Comparison of ENCODE assay signal across 23 cellular contexts in genomic region chr17:18099516-18099915, GRCh38. TPM values are rescaled to one million over a fixed set of nuclear protein-coding genes. Genes with fewer than 3 reads are reported as not detected.
DNase-seq lines count a peak whose midpoint lies in the region; ATAC-seq and TF ChIP-seq lines count a peak whose summit lies in the region.
"Had no signal": no experiment of that assay in that cellular context is flagged by ENCODE, and none has a peak within 500 bp of the region (broad histone marks: within the 10 kb centered on the region; RNA-seq: fewer than 3 reads in every experiment).

No MANE protein-coding gene starts in this region.

- H3K4me1 ChIP-seq in left ventricle myocardium inferior (no peaks in the 10 kb centered on the region), RWPE2 (ENCODE audit: insufficient read depth, poor library complexity, severe bottlenecking) (no peaks in the 10 kb centered on the region), osteoblast (ENCODE audit: insufficient read depth, low read length) (no peaks in the 10 kb centered on the region), prostate gland (replicated peaks) (no peaks in the 10 kb centered on the region)
- H3K4me1 ChIP-seq: A549, BE2C, HAP-1 had no signal

- no peak overlapping the region for H3K4me2 ChIP-seq in osteoblast (ENCODE audit: insufficient read depth, low read length)
- H3K4me2 ChIP-seq: A549; BLaER1 treated with 17β-estradiol and CSF1 and Interleukin-3, amounts not matched to agents 10 nM and 100 nM; GM23338 had no signal

- H3K9me3 ChIP-seq in left ventricle myocardium inferior (replicated peaks), result no peaks in the 10 kb centered on the region
- H3K9me3 ChIP-seq in RWPE2 (ENCODE audit: severe bottlenecking), result no peaks in the 10 kb centered on the region
- no peaks in the 10 kb centered on the region for H3K9me3 ChIP-seq in osteoblast (ENCODE audit: low read depth, low read length)
- H3K9me3 ChIP-seq in prostate gland, result no peaks in the 10 kb centered on the region
- H3K9me3 ChIP-seq: A549; BE2C; BLaER1 treated with 17β-estradiol and CSF1 and Interleukin-3, amounts not matched to agents 10 nM and 100 nM; HAP-1 had no signal

- ATAC-seq in Right ventricle myocardium inferior (no peak), RWPE2 (ENCODE audit: low read depth) (no peak), HG03432 (IDR thresholded peaks at IDR 0.05; ENCODE audit: unreplicated experiment) (no peak)
- ATAC-seq: A549, GM23338 had no signal

- no peak overlapping the region for H2AFZ ChIP-seq in osteoblast (ENCODE audit: low read length)
- H2AFZ ChIP-seq: GM23338 had no signal

- DNase-seq in Right ventricle myocardium inferior (ENCODE audit: missing footprints) (peak; percentile 63), left ventricle myocardium inferior (no peak), RWPE2 (ENCODE audit: low spot score) (peak; percentile 58), osteoblast (ENCODE audit: insufficient read length, low spot score, missing footprints) (peak; percentile 46), erythroblast (lab: John Stamatoyannopoulos, UW) (no peak), prostate gland (ENCODE audit: low spot score) (no peak)
- DNase-seq: 8988T; ACHN; AML-193; BE2C; CD4-positive, alpha-beta T cell; CD8-positive, alpha-beta memory T cell; DMS53; DMS79 treated with DMSO at 0.1 percent for 48 hours; GF-D8; HFFc6 had no signal

- TF ChIP-seq POLR2A in erythroblast (IDR thresholded peaks at IDR 0.05; ENCODE audit: low read length), result no peak
- no peak for TF ChIP-seq POLR2A in prostate gland (IDR thresholded peaks at IDR 0.05)

- no peaks in the 10 kb centered on the region for H3K79me2 ChIP-seq in osteoblast (ENCODE audit: insufficient read depth, low read length)

- H3K27me3 ChIP-seq in left ventricle myocardium inferior (ENCODE audit: low read depth) (no peaks in the 10 kb centered on the region), RWPE2 (ENCODE audit: insufficient read depth, poor library complexity, severe bottlenecking) (no peaks in the 10 kb centered on the region), osteoblast (ENCODE audit: insufficient read depth, low read length) (no peaks in the 10 kb centered on the region), prostate gland (replicated peaks; ENCODE audit: insufficient read depth) (no peaks in the 10 kb centered on the region)
- H3K27me3 ChIP-seq: BE2C; BLaER1 treated with 17β-estradiol and CSF1 and Interleukin-3, amounts not matched to agents 10 nM and 100 nM had no signal

- H3K36me3 ChIP-seq in left ventricle myocardium inferior (peaks cover 73% of the 10 kb centered on the region), RWPE2 (ENCODE audit: low read depth) (peaks cover 18% of the 10 kb centered on the region), osteoblast (ENCODE audit: insufficient read depth, low read length) (peaks cover 50% of the 10 kb centered on the region), prostate gland (no peaks in the 10 kb centered on the region)
- H3K36me3 ChIP-seq: BE2C had no signal

- peaks cover 7% of the 10 kb centered on the region for H4K20me1 ChIP-seq in osteoblast (ENCODE audit: insufficient read depth, low read length)

- no peak overlapping the region for H3K27ac ChIP-seq in left ventricle myocardium inferior (replicated peaks)
- no peak overlapping the region for H3K27ac ChIP-seq in RWPE2 (ENCODE audit: poor library complexity, severe bottlenecking)
- H3K27ac ChIP-seq in osteoblast (ENCODE audit: low read depth, low read length), result no peak overlapping the region
- no peak overlapping the region for H3K27ac ChIP-seq in prostate gland
- H3K27ac ChIP-seq: A549; BLaER1 treated with 17β-estradiol and CSF1 and Interleukin-3, amounts not matched to agents 10 nM and 100 nM had no signal

- TF ChIP-seq CTCF in left ventricle myocardium inferior (IDR thresholded peaks at IDR 0.05; ENCODE audit: borderline replicate concordance), result no peak
- TF ChIP-seq CTCF in RWPE2 (IDR thresholded peaks at IDR 0.05; ENCODE audit: poor library complexity, severe bottlenecking), result no peak
- TF ChIP-seq CTCF in osteoblast (IDR thresholded peaks at IDR 0.05; ENCODE audit: extremely low read depth, low read depth, low read length), result no peak
- TF ChIP-seq CTCF in prostate gland (IDR thresholded peaks at IDR 0.05), result no peak

- intact Hi-C loops in Right ventricle myocardium inferior (cut with DNase I) (no loop called here), left ventricle myocardium inferior (cut with micrococcal nuclease) (no loop called here), prostate gland (cut with DNase I) (no loop called here)

- WGBS in prostate gland, result 92% methylated on average over 14 of the region's 14 CpGs

- no peak overlapping the region for H3K4me3 ChIP-seq in left ventricle myocardium inferior
- no peak overlapping the region for H3K4me3 ChIP-seq in RWPE2 (ENCODE audit: severe bottlenecking)
- H3K4me3 ChIP-seq in osteoblast (ENCODE audit: insufficient read depth, low read length), result no peak overlapping the region
- no peak overlapping the region for H3K4me3 ChIP-seq in prostate gland
- H3K4me3 ChIP-seq: A549; BLaER1 treated with 17β-estradiol and CSF1 and Interleukin-3, amounts not matched to agents 10 nM and 100 nM; GM23338; HAP-1 had no signal

RNA-seq across cellular contexts. Expression of gene MYO15A, which starts 9.0 kb away (rescaled TPM):
- total RNA-seq in Right ventricle myocardium inferior (0.51 TPM), left ventricle myocardium inferior (0.25 TPM), osteoblast (1.1 and 1.2 TPM in 2 replicates), prostate gland (1 to 10 TPM in 1 of 2 donors, under 1 TPM in 1; 0.32 to 8.3 TPM)
- total RNA-seq: Daoy, G401 had no signal

RNA-seq across cellular contexts. Expression of gene DRG2, which starts 11.8 kb away (rescaled TPM):
- total RNA-seq in Right ventricle myocardium inferior (18.8 TPM), left ventricle myocardium inferior (20.2 TPM), osteoblast (33.0 and 40.2 TPM in 2 replicates), prostate gland (10 to 100 TPM; 44.1 to 56.9 TPM)

Comparison
In these comparisons a context has a peak if more than half of its experiments do, and no peak if none do; other contexts are left out.
1. DNase-seq: peak in Right ventricle myocardium inferior (single experiment), RWPE2 (single experiment) and osteoblast (single experiment); none in left ventricle myocardium inferior (single experiment), erythroblast (0 of 2) and prostate gland (single experiment).